Comparison of ENCODE assay signal across 2 cellular contexts in the genomic region with DNA sequence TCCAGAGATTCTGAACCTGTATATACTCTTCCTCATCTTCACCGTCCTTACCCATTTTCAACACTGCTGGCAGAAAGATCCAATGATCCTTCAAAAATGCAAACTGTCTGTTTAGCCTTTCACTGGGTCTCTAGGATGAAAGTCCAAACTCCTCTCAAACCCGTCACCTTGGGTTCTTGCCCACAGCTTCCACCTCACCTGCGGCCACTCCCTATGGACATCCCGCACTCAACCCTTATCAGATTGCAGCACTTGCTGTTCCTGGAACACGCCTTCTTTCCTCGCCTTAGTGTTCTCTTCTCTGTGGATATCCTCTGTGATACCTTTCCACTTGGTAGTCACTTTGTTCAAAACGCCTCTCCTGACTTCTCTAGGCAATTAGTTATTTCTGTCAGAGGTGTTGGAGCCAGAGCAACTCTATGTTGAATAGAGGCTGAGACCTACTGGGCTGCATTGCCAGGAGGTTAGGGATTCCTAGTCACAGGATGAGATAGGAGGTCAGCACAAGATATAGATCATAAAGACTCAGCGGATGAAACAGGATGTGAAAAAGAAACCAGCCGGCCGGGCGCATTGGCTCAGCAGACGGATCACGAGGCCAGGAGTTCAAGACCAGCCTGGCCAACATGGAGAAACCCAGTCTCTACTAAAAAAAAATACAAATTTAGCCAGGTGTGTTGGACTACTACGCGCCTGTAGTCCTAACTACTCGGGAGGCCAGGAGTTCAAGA.
TF ChIP-seq lines count a peak whose summit lies in the region.

No MANE protein-coding gene starts in this region.

TF ChIP-seq in H1, 55 proteins besides CTCF, POLR2A, EP300 and RAD21 (continued from another document):
- no peak for TF ChIP-seq GTF2F1 (IDR thresholded peaks at IDR 0.05; ENCODE audit: borderline replicate concordance, low read depth, low read length)
- TF ChIP-seq SP2 (IDR thresholded peaks at IDR 0.05; ENCODE audit: low read length): no peak
- no peak for TF ChIP-seq TCF12 (IDR thresholded peaks at IDR 0.05; ENCODE audit: low read depth, low read length)

TF ChIP-seq in HEK293T, 16 proteins besides CTCF, POLR2A, EP300 and RAD21 (continued from another document):
- TF ChIP-seq SUZ12 (IDR thresholded peaks at IDR 0.05) (no peak), FOXK2 (IDR thresholded peaks at IDR 0.05) (no peak), HDGF (IDR thresholded peaks at IDR 0.05; ENCODE audit: borderline replicate concordance) (no peak), ZNF384 (IDR thresholded peaks at IDR 0.05) (no peak), L3MBTL2 (conservative IDR thresholded peaks at IDR 0.05) (no peak), SP1 (IDR thresholded peaks at IDR 0.05) (no peak), CTBP1 (IDR thresholded peaks at IDR 0.05; ENCODE audit: borderline replicate concordance) (no peak), FOXA1 (IDR thresholded peaks at IDR 0.05) (no peak), ARNT (IDR thresholded peaks at IDR 0.05) (no peak)
- TF ChIP-seq, protein P1, sequence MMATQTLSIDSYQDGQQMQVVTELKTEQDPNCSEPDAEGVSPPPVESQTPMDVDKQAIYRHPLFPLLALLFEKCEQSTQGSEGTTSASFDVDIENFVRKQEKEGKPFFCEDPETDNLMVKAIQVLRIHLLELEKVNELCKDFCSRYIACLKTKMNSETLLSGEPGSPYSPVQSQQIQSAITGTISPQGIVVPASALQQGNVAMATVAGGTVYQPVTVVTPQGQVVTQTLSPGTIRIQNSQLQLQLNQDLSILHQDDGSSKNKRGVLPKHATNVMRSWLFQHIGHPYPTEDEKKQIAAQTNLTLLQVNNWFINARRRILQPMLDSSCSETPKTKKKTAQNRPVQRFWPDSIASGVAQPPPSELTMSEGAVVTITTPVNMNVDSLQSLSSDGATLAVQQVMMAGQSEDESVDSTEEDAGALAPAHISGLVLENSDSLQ (IDR thresholded peaks at IDR 0.05): no peak
